Comparison of ENCODE assay signal across 29 cellular contexts in genomic region chr6:46025573-46025972, GRCh38. TPM values are rescaled to one million over a fixed set of nuclear protein-coding genes. Genes with fewer than 3 reads are reported as not detected.
DNase-seq lines count a peak whose midpoint lies in the region; ATAC-seq, FAIRE-seq and TF ChIP-seq lines count a peak whose summit lies in the region.
"Had no signal": no experiment of that assay in that cellular context is flagged by ENCODE, and none has a peak within 500 bp of the region (broad histone marks: within the 10 kb centered on the region; RNA-seq: fewer than 3 reads in every experiment).

No MANE protein-coding gene starts in this region.

- H2AFZ ChIP-seq in HepG2 (ENCODE audit: low read length) = no peak overlapping the region

- TF ChIP-seq EP300 in HepG2 (IDR thresholded peaks at IDR 0.05; ENCODE audit: low read depth in 2 of 2, low read length in 2 of 2) (no peak), HepG2 (CRISPR knock-in tag; IDR thresholded peaks at IDR 0.05; ENCODE audit: borderline replicate concordance) (no peak), esophagus muscularis mucosa (IDR thresholded peaks at IDR 0.05) (no peak)

- no peaks in the 10 kb centered on the region for H3K9me3 Mint-ChIP-seq in stimulated activated naive CD8-positive, alpha-beta T cell treated with anti-CD3 and anti-CD28 coated beads, Interleukin-15, amount 100 ng/mL, for 72 hours
- H3K9me3 Mint-ChIP-seq: CD4-positive, alpha-beta memory T cell; CD8-positive, alpha-beta memory T cell had no signal

- no peaks in the 10 kb centered on the region; a peak in 1 of 5 replicates for H3K27me3 ChIP-seq in HepG2 (ENCODE audit: control insufficient read depth in 1 of 2, insufficient read depth in 2 of 2, low read length in 2 of 2)
- no peaks in the 10 kb centered on the region for H3K27me3 ChIP-seq in right lobe of liver
- no peaks in the 10 kb centered on the region for H3K27me3 ChIP-seq in esophagus muscularis mucosa
- H3K27me3 ChIP-seq: BE2C, BLaER1 had no signal

- H3K36me3 ChIP-seq in HepG2 (replicated peaks in 1 of 2; ENCODE audit: control insufficient read depth in 1 of 2, insufficient read depth in 2 of 2, low read length in 2 of 2) (no peaks in the 10 kb centered on the region), right lobe of liver (no peaks in the 10 kb centered on the region), esophagus muscularis mucosa (no peaks in the 10 kb centered on the region)
- H3K36me3 ChIP-seq: BE2C, BLaER1 had no signal

- in situ Hi-C loops in HepG2 (cut with HindIII; ENCODE audit: extremely low pct_ligation_motif_present, low pct_unique_long_range_greater_than_20kb) = no loop called here

- BruUV-seq in HepG2 (replicated peaks; lab: Mats Ljungman, UMichigan) = no TSS peak

- DNase-seq in HepG2 (ENCODE audit: low spot score) (no peak), right lobe of liver (no peak), esophagus muscularis mucosa (ENCODE audit: extremely low spot score) (peak; percentile 82), NCI-H1092 (lab: John Stamatoyannopoulos, UW) (no peak)
- no peak for DNase-seq in stimulated activated naive CD8-positive, alpha-beta T cell treated with anti-CD3 and anti-CD28 coated beads, Interleukin-15, amount 100 ng/mL, for 72 hours
- DNase-seq: 8988T; ACHN; BE2C; C1 segment of cervical spinal cord; CD4-positive, alpha-beta memory T cell; CD4-positive, CD25-positive, alpha-beta regulatory T cell; CD8-positive, alpha-beta memory T cell; COR-L47; DMS 273 treated with DMSO at 0.1 percent for 48 hours; DMS153; DMS53; DMS79; DND-41; EL; GDM1 had no signal

- CTCF ChIA-PET in HepG2 (lab: Yijun Ruan, JAX; ENCODE audit: low intra/inter-chr PET ratio, low total read pairs) = no interaction called here

- H3K79me2 ChIP-seq in HepG2 (ENCODE audit: insufficient read depth, low read length) = no peaks in the 10 kb centered on the region

- no peaks in the 10 kb centered on the region for H3K4me1 Mint-ChIP-seq in stimulated activated naive CD8-positive, alpha-beta T cell treated with anti-CD3 and anti-CD28 coated beads, Interleukin-15, amount 100 ng/mL, for 72 hours
- H3K4me1 Mint-ChIP-seq: CD14-positive monocyte; CD4-positive, alpha-beta memory T cell; CD4-positive, CD25-positive, alpha-beta regulatory T cell; CD8-positive, alpha-beta memory T cell had no signal

- H3K9ac ChIP-seq in HepG2 (ENCODE audit: insufficient read depth, low read depth, low read length) = no peak overlapping the region
- H3K9ac ChIP-seq: BLaER1 had no signal

- TF ChIP-seq CTCF in HepG2 (CRISPR knock-in tag; IDR thresholded peaks at IDR 0.05) = no peak
- TF ChIP-seq CTCF in right lobe of liver (IDR thresholded peaks at IDR 0.05) = no peak
- no peak for TF ChIP-seq CTCF in esophagus muscularis mucosa (IDR thresholded peaks at IDR 0.05)

- no peak overlapping the region for H3K4me2 ChIP-seq in HepG2 (ENCODE audit: low read depth, low read length)
- H3K4me2 ChIP-seq: BLaER1 had no signal

- H4K20me1 ChIP-seq in HepG2 (ENCODE audit: insufficient read depth, low read length) = no peaks in the 10 kb centered on the region
- H4K20me1 ChIP-seq: BLaER1 had no signal

- no peak for TF ChIP-seq RAD21 in HepG2 (CRISPR knock-in tag; IDR thresholded peaks at IDR 0.05)

- ATAC-seq in HepG2 (no peak), right lobe of liver (no peak)
- no peak for ATAC-seq in stimulated activated naive CD8-positive, alpha-beta T cell treated with anti-CD3 and anti-CD28 coated beads, Interleukin-15, amount 100 ng/mL, for 72 hours
- ATAC-seq: GM12878 had no signal

- POLR2A ChIA-PET in HepG2 (lab: Yijun Ruan, JAX) = no interaction called here

- TF ChIP-seq POLR2A in HepG2 (IDR thresholded peaks at IDR 0.05; ENCODE audit: insufficient read depth in 1 of 2, low read depth in 2 of 2, low read length in 2 of 2) = no peak
- no peak for TF ChIP-seq POLR2A in right lobe of liver (IDR thresholded peaks at IDR 0.05)
- no peak for TF ChIP-seq POLR2A in esophagus muscularis mucosa (IDR thresholded peaks at IDR 0.05; ENCODE audit: low read depth)

- peaks cover 17% of the 10 kb centered on the region for H3K27me3 Mint-ChIP-seq in stimulated activated naive CD8-positive, alpha-beta T cell treated with anti-CD3 and anti-CD28 coated beads, Interleukin-15, amount 100 ng/mL, for 72 hours

- H3K27ac ChIP-seq in HepG2 (ENCODE audit: extremely low read length, insufficient read depth, low read length) = no peak overlapping the region
- no peak overlapping the region for H3K27ac ChIP-seq in right lobe of liver
- H3K27ac ChIP-seq in esophagus muscularis mucosa (replicated peaks in 1 of 4) = no peak overlapping the region
- H3K27ac ChIP-seq: BLaER1 had no signal

- no peak overlapping the region for H3K4me3 ChIP-seq in HepG2 (replicated peaks in 1 of 3; ENCODE audit: insufficient read depth in 1 of 3, low read depth in 2 of 3, low read length in 3 of 3)
- H3K4me3 ChIP-seq in right lobe of liver = no peak overlapping the region
- H3K4me3 ChIP-seq in esophagus muscularis mucosa = no peak overlapping the region
- H3K4me3 ChIP-seq: BLaER1, GM12878 had no signal

- intact Hi-C loops in HepG2 (cut with micrococcal nuclease; ENCODE audit: unreplicated experiment) = no loop called here
- intact Hi-C loops in right lobe of liver (cut with DNase I) = no loop called here
- intact Hi-C loops in esophagus muscularis mucosa (cut with DNase I) = no loop called here

- FAIRE-seq in HepG2 (lab: Jason Lieb, UNC) = no peak
- FAIRE-seq: A204.1, GM12878, GM12892, GM18507 had no signal

- no peak overlapping the region for H3K27ac Mint-ChIP-seq in stimulated activated naive CD8-positive, alpha-beta T cell treated with anti-CD3 and anti-CD28 coated beads, Interleukin-15, amount 100 ng/mL, for 72 hours
- H3K27ac Mint-ChIP-seq: CD14-positive monocyte; CD4-positive, alpha-beta memory T cell; CD4-positive, CD25-positive, alpha-beta regulatory T cell; CD8-positive, alpha-beta memory T cell had no signal

- H3K4me1 ChIP-seq in HepG2 (ENCODE audit: insufficient read depth, low read length) (no peaks in the 10 kb centered on the region), right lobe of liver (no peaks in the 10 kb centered on the region), esophagus muscularis mucosa (peaks cover 0 to 14% (median 5%) of the 10 kb centered on the region in 4 donors)
- H3K4me1 ChIP-seq: BE2C had no signal

- H3K9me3 ChIP-seq in HepG2 (ENCODE audit: low read length) (no peaks in the 10 kb centered on the region), right lobe of liver (no peaks in the 10 kb centered on the region), esophagus muscularis mucosa (no peaks in the 10 kb centered on the region)
- H3K9me3 ChIP-seq: BE2C, BLaER1 had no signal

- H3K4me3 Mint-ChIP-seq in stimulated activated naive CD8-positive, alpha-beta T cell treated with anti-CD3 and anti-CD28 coated beads, Interleukin-15, amount 100 ng/mL, for 72 hours = no peak overlapping the region
- H3K4me3 Mint-ChIP-seq: CD14-positive monocyte; CD4-positive, alpha-beta memory T cell; CD4-positive, CD25-positive, alpha-beta regulatory T cell; CD8-positive, alpha-beta memory T cell had no signal

- WGBS in HepG2 (ENCODE audit: low lambda C conversion rate) = 0% methylated on average over 4 of the region's 4 CpGs
- WGBS in right lobe of liver (ENCODE audit: insufficient coverage, low coverage, low lambda C conversion rate, missing lambda C conversion rate) = 79% methylated on average over 4 of the region's 4 CpGs
- WGBS in esophagus muscularis mucosa = 82% methylated on average over 4 of the region's 4 CpGs

RNA-seq across cellular contexts. Expression of gene CLIC5, which starts 9.9 kb away (rescaled TPM):
- total RNA-seq in HepG2 (2016; rRNA removed; fragmentation: Illumina TruSeq; extraction: Trizol) (not detected in 2 replicates), right lobe of liver (under 1 TPM; 0.18 to 0.42 (median 0.29) TPM), esophagus muscularis mucosa (1 to 10 TPM; 5.3 to 7.2 (median 6.3) TPM)
- not detected in 2 replicates for total RNA-seq in HepG2 (2016; cell fraction: cytosol; rRNA removed; fragmentation: Illumina TruSeq; extraction: Trizol; ENCODE audit: low read depth)
- total RNA-seq in HepG2 (2016; cell fraction: insoluble cytoplasmic fraction; rRNA removed; fragmentation: Illumina TruSeq; extraction: Trizol) = not detected in 2 replicates
- total RNA-seq in HepG2 (2016; cell fraction: membrane; rRNA removed; fragmentation: Illumina TruSeq; extraction: Trizol) = not detected in 2 replicates
- not detected in 2 replicates for total RNA-seq in HepG2 (2016; cell fraction: nucleus; rRNA removed; fragmentation: Illumina TruSeq; extraction: Trizol)
- not detected in 2 replicates for polyA plus RNA-seq in HepG2 (2011; rRNA removed)
- not detected in 2 replicates for polyA plus RNA-seq in HepG2 (2011; cell fraction: cytosol; rRNA removed)
- polyA plus RNA-seq in HepG2 (2011; cell fraction: nucleus; rRNA removed) = not detected in 2 replicates
- not detected in 2 replicates for polyA plus RNA-seq in HepG2 (2012)
- polyA plus RNA-seq in HepG2 (2016; cell fraction: cytosol; fragmentation: Illumina TruSeq; extraction: Trizol; ENCODE audit: low read depth) = not detected in 2 replicates
- polyA plus RNA-seq in HepG2 (2016; cell fraction: insoluble cytoplasmic fraction; fragmentation: Illumina TruSeq; extraction: Trizol; ENCODE audit: low read depth) = not detected in 2 replicates
- polyA plus RNA-seq in HepG2 (2016; cell fraction: membrane; fragmentation: Illumina TruSeq; extraction: Trizol; ENCODE audit: low read depth) = not detected in 2 replicates
- not detected in 2 replicates for polyA plus RNA-seq in HepG2 (2016; cell fraction: nucleus; fragmentation: Illumina TruSeq; extraction: Trizol; ENCODE audit: insufficient read depth, low read depth)
- polyA minus RNA-seq in HepG2 (2011; rRNA and poly(A)+ RNA removed; ENCODE audit: low replicate concordance) = 2.3 TPM in 1 of 2 replicates, not detected in the other
- not detected in 2 replicates for polyA minus RNA-seq in HepG2 (2011; cell fraction: cytosol; rRNA and poly(A)+ RNA removed)
- not detected in 2 replicates for polyA minus RNA-seq in HepG2 (2011; cell fraction: nucleus; rRNA and poly(A)+ RNA removed)
- total RNA-seq: A673, G401, GM12878 had no signal
- polyA plus RNA-seq: AG04450, CD14-positive monocyte had no signal
